29 cellular contexts compared by ENCODE assay signal in genomic region chr6:42527204-42527603, GRCh38. TPM values are rescaled to one million over a fixed set of nuclear protein-coding genes. Genes with fewer than 3 reads are reported as not detected.
DNase-seq lines count a peak whose midpoint lies in the region; ATAC-seq, FAIRE-seq and TF ChIP-seq lines count a peak whose summit lies in the region.
"Had no signal": no experiment of that assay in that cellular context is flagged by ENCODE, and none has a peak within 500 bp of the region (broad histone marks: within the 10 kb centered on the region; RNA-seq: fewer than 3 reads in every experiment).

No MANE protein-coding gene starts in this region.

- no peak for TF ChIP-seq CTCF in HEK293 (tag by site-specific recombination; IDR thresholded peaks at IDR 0.05)
- no peak for TF ChIP-seq CTCF in K562 (IDR thresholded peaks at IDR 0.05 in 2 of 3, conservative IDR thresholded peaks at IDR 0.05 in 1 of 3; ENCODE audit: insufficient read depth in 2 of 3, low read depth in 1 of 3, low read length in 3 of 3)
- TF ChIP-seq CTCF in osteoblast (IDR thresholded peaks at IDR 0.05; ENCODE audit: extremely low read depth, low read depth, low read length) = no peak
- TF ChIP-seq CTCF in omental fat pad (IDR thresholded peaks at IDR 0.05) = no peak

- no peak overlapping the region for H3K4me2 ChIP-seq in K562 (ENCODE audit: insufficient read depth, low read length)
- H3K4me2 ChIP-seq in osteoblast (ENCODE audit: insufficient read depth, low read length) = no peak overlapping the region
- H3K4me2 ChIP-seq: BLaER1 had no signal

- TF ChIP-seq POLR2A in K562 (conservative IDR thresholded peaks at IDR 0.05) = no peak

- ATAC-seq in K562 (no peak), omental fat pad (ENCODE audit: low FRiP score) (no peak), HG02642 (IDR thresholded peaks at IDR 0.05; ENCODE audit: poor library complexity, unreplicated experiment) (no peak)
- ATAC-seq in stimulated activated naive B cell treated with anti-CD40 and anti-IgM and Interleukin-4, amounts not matched to agents 10 μg/mL and 1 μg/mL and 100 μg/mL, for 72 hours (replicated peaks) = no peak
- ATAC-seq: A549, GM12878 had no signal

- no TSS peak for BruUV-seq in K562 (replicated peaks; lab: Mats Ljungman, UMichigan)

- H3K9me1 ChIP-seq in K562 (ENCODE audit: control insufficient read depth, insufficient read depth, low read length) = no peaks in the 10 kb centered on the region

- peaks cover 2 to 5% of the 10 kb centered on the region in 2 donors for H3K4me1 Mint-ChIP-seq in stimulated activated naive B cell treated with anti-CD40 and anti-IgM and Interleukin-4, amounts not matched to agents 10 μg/mL and 1 μg/mL and 100 μg/mL, for 72 hours
- H3K4me1 Mint-ChIP-seq: CD4-positive, CD25-positive, alpha-beta regulatory T cell; CD8-positive, alpha-beta memory T cell had no signal

- H3K4me1 ChIP-seq in HEK293 (ENCODE audit: control insufficient read depth, insufficient read depth, low read length) (no peaks in the 10 kb centered on the region), K562 (replicated peaks in 1 of 2; ENCODE audit: control insufficient read depth in 2 of 2, insufficient read depth in 2 of 2, low read length in 2 of 2) (no peaks in the 10 kb centered on the region; a peak in 1 of 5 replicates), osteoblast (ENCODE audit: insufficient read depth, low read length) (peaks cover 12% of the 10 kb centered on the region)
- H3K4me1 ChIP-seq: A549, BE2C, BLaER1 had no signal

- no peak overlapping the region for H3K27ac Mint-ChIP-seq in stimulated activated naive B cell treated with anti-CD40 and anti-IgM and Interleukin-4, amounts not matched to agents 10 μg/mL and 1 μg/mL and 100 μg/mL, for 72 hours
- H3K27ac Mint-ChIP-seq: CD14-positive monocyte; CD4-positive, alpha-beta memory T cell; CD4-positive, CD25-positive, alpha-beta regulatory T cell; CD8-positive, alpha-beta memory T cell had no signal

- H3K27me3 ChIP-seq in K562 (ENCODE audit: control insufficient read depth in 2 of 2, insufficient read depth in 2 of 2, low read length in 2 of 2) (peaks cover 0 to 8% of the 10 kb centered on the region in 2 experiments; a peak in 3 of 5 replicates), osteoblast (ENCODE audit: insufficient read depth, low read length) (no peaks in the 10 kb centered on the region)
- H3K27me3 ChIP-seq: BE2C, BLaER1 had no signal

- peak; percentile 35 for DNase-seq in NCI-H82 (lab: John Stamatoyannopoulos, UW)
- no peak for DNase-seq in NCI-H82 treated with DMSO at 0.1 percent for 48 hours (lab: John Stamatoyannopoulos, UW; ENCODE audit: unreplicated experiment)
- DNase-seq in K562 (ENCODE audit: extremely low read depth in 1 of 4, low spot score in 3 of 4) = no peak
- DNase-seq in osteoblast (ENCODE audit: insufficient read length, low spot score, missing footprints) = no peak
- DNase-seq in omental fat pad (ENCODE audit: low spot score) = no peak
- no peak for DNase-seq in stimulated activated naive B cell treated with anti-CD40 and anti-IgM and Interleukin-4, amounts not matched to agents 10 μg/mL and 1 μg/mL and 100 μg/mL, for 72 hours
- DNase-seq: ACHN; BE2C; C1 segment of cervical spinal cord; CD4-positive, alpha-beta memory T cell; CD4-positive, CD25-positive, alpha-beta regulatory T cell; CD8-positive, alpha-beta memory T cell; COR-L47; DMS 273 treated with DMSO at 0.1 percent for 48 hours; DMS153; DMS53; DMS79; DND-41; EL; GDM1 had no signal

- intact Hi-C loops in K562 (cut with micrococcal nuclease) = no loop called here

- H3K36me3 ChIP-seq in HEK293 (ENCODE audit: control insufficient read depth in 2 of 2, insufficient read depth in 1 of 2, low read length in 2 of 2) (no peaks in the 10 kb centered on the region), K562 (ENCODE audit: control insufficient read depth, insufficient read depth, low read length) (no peaks in the 10 kb centered on the region), osteoblast (ENCODE audit: insufficient read depth, low read length) (no peaks in the 10 kb centered on the region)
- H3K36me3 ChIP-seq: BE2C, BLaER1 had no signal

- in situ Hi-C loops in K562 (cut with MboI) = loop anchor here (25.0 kb wide), 1 partner anchor 215 kb away; no protein-coding TSS in a partner anchor

- POLR2A ChIA-PET in HEK293 (lab: Yijun Ruan, JAX) (no interaction called here), K562 (lab: Yijun Ruan, JAX) (interaction anchor here (0.6 to 2.8 kb wide), 3 partner anchors 10 to 166 kb away, joined by 3 to 6 read pairs (median 3); no protein-coding TSS in a partner anchor)

- no peak for FAIRE-seq in K562 (lab: Jason Lieb, UNC)
- FAIRE-seq: A549, GM12878, GM12892, GM18507 had no signal

- H3K27ac ChIP-seq in HEK293 (ENCODE audit: extremely low read depth, low read depth, low read length) (no peak overlapping the region), K562 (ENCODE audit: extremely low read depth, low read depth, low read length) (no peak overlapping the region), osteoblast (ENCODE audit: low read depth, low read length) (no peak overlapping the region)
- H3K27ac ChIP-seq: 22Rv1, A549, BLaER1 had no signal

- WGBS in K562 (ENCODE audit: insufficient coverage, low coverage, missing lambda C conversion rate) = 24% methylated on average over 1 of the region's 1 CpG

- H2AFZ ChIP-seq in K562 (ENCODE audit: low read depth, low read length) (no peak overlapping the region), osteoblast (ENCODE audit: low read length) (peak overlapping the region; percentile 15)

- H3K9me3 Mint-ChIP-seq in stimulated activated naive B cell treated with anti-CD40 and anti-IgM and Interleukin-4, amounts not matched to agents 10 μg/mL and 1 μg/mL and 100 μg/mL, for 72 hours = no peaks in the 10 kb centered on the region
- H3K9me3 Mint-ChIP-seq: CD4-positive, alpha-beta memory T cell; CD4-positive, CD25-positive, alpha-beta regulatory T cell; CD8-positive, alpha-beta memory T cell had no signal

- TF ChIP-seq EP300 in K562 (IDR thresholded peaks at IDR 0.05; ENCODE audit: low read length) = no peak

- no peak overlapping the region for H3K4me3 Mint-ChIP-seq in stimulated activated naive B cell treated with anti-CD40 and anti-IgM and Interleukin-4, amounts not matched to agents 10 μg/mL and 1 μg/mL and 100 μg/mL, for 72 hours
- H3K4me3 Mint-ChIP-seq: CD14-positive monocyte; CD4-positive, alpha-beta memory T cell; CD4-positive, CD25-positive, alpha-beta regulatory T cell; CD8-positive, alpha-beta memory T cell had no signal

- H3K36me3 Mint-ChIP-seq in stimulated activated naive B cell treated with anti-CD40 and anti-IgM and Interleukin-4, amounts not matched to agents 10 μg/mL and 1 μg/mL and 100 μg/mL, for 72 hours = no peaks in the 10 kb centered on the region
- H3K36me3 Mint-ChIP-seq: CD14-positive monocyte; CD4-positive, alpha-beta memory T cell; CD4-positive, CD25-positive, alpha-beta regulatory T cell had no signal

- H3K9ac ChIP-seq in K562 (ENCODE audit: insufficient read depth in 1 of 2, low read depth in 2 of 2, low read length in 2 of 2) = no peak overlapping the region
- H3K9ac ChIP-seq: BLaER1 had no signal

- H3K4me3 ChIP-seq in HEK293 (ENCODE audit: low read depth, low read length) (no peak overlapping the region), K562 (no peak overlapping the region), osteoblast (ENCODE audit: insufficient read depth, low read length) (no peak overlapping the region)
- H3K4me3 ChIP-seq: A549, BLaER1, GM12878 had no signal

- TF ChIP-seq RAD21 in K562 (CRISPR knock-in tag; conservative IDR thresholded peaks at IDR 0.05 in 1 of 2, IDR thresholded peaks at IDR 0.05 in 1 of 2) = no peak

- H3K27me3 Mint-ChIP-seq in stimulated activated naive B cell treated with anti-CD40 and anti-IgM and Interleukin-4, amounts not matched to agents 10 μg/mL and 1 μg/mL and 100 μg/mL, for 72 hours = peaks cover 0 to 4% of the 10 kb centered on the region in 2 donors
- H3K27me3 Mint-ChIP-seq: CD4-positive, alpha-beta memory T cell had no signal

- H4K20me1 ChIP-seq in K562 (replicated peaks; ENCODE audit: control insufficient read depth, insufficient read depth, low read length) (no peaks in the 10 kb centered on the region), osteoblast (ENCODE audit: insufficient read depth, low read length) (no peaks in the 10 kb centered on the region)
- H4K20me1 ChIP-seq: BLaER1 had no signal

- H3K79me2 ChIP-seq in K562 (ENCODE audit: control insufficient read depth, insufficient read depth, low read length) = no peaks in the 10 kb centered on the region
- no peaks in the 10 kb centered on the region for H3K79me2 ChIP-seq in osteoblast (ENCODE audit: insufficient read depth, low read length)

- CTCF ChIA-PET in HEK293 (lab: Yijun Ruan, JAX) = interaction anchor here (0.6 kb wide), 1 partner anchor 144 kb away, joined by 3 read pairs; no protein-coding TSS in a partner anchor
- CTCF ChIA-PET in K562 (lab: Yijun Ruan, JAX; ENCODE audit: low intra/inter-chr PET ratio) = no interaction called here

- H3K9me3 ChIP-seq in HEK293 (ENCODE audit: control insufficient read depth, insufficient read depth, low read depth, low read length) (no peaks in the 10 kb centered on the region), K562 (replicated peaks; ENCODE audit: control insufficient read depth, insufficient read depth, low read depth, low read length) (no peaks in the 10 kb centered on the region), osteoblast (ENCODE audit: low read depth, low read length) (no peaks in the 10 kb centered on the region)
- H3K9me3 ChIP-seq: A549, BE2C, BLaER1 had no signal

TF ChIP-seq in K562, 482 proteins besides CTCF, POLR2A, EP300 and RAD21 (continues in another document):
- no peak for TF ChIP-seq RBM17 (IDR thresholded peaks at IDR 0.05; ENCODE audit: borderline replicate concordance, low read depth, low read length)

RNA-seq across cellular contexts. Expression of gene UBR2, which starts 36.6 kb away (rescaled TPM):
- 40.5 and 114 TPM in 2 replicates for total RNA-seq in K562 (2011; cell fraction: chromatin; rRNA removed; ENCODE audit: low replicate concordance)
- total RNA-seq in K562 (2011; cell fraction: nucleolus; rRNA removed) = 20.5 and 25.0 TPM in 2 replicates
- 44.1 and 48.8 TPM in 2 replicates for total RNA-seq in K562 (2011; cell fraction: nucleoplasm; rRNA removed)
- total RNA-seq in K562 (2014; rRNA removed) (23.4 and 26.8 TPM in 2 replicates), K562 (2014; rRNA removed; fragmentation: Illumina TruSeq; extraction: Trizol) (38.9 and 41.3 TPM in 2 replicates), K562 (2015; rRNA removed; fragmentation: Illumina TruSeq; extraction: Trizol) (34.4 and 35.0 TPM in 2 replicates), K562 (2021) (33.5 and 35.3 TPM in 2 replicates), osteoblast (31.5 and 32.1 TPM in 2 replicates), omental fat pad (10 to 100 TPM; 20.8 to 42.9 (median 26.6) TPM)
- polyA plus RNA-seq in K562 (2011; rRNA removed) (29.5 and 35.4 TPM in 2 replicates), K562 (2014; fragmentation: Illumina TruSeq; extraction: Trizol) (17.2 and 21.4 TPM in 2 replicates), K562 (2014; fragmentation: Nextera tagmentation; extraction: Ambion mirVana) (10 to 100 TPM in 1 of 2 experiments, 1 to 10 TPM in 1; 9.1 to 13.1 TPM), K562 (2014; rRNA removed) (14.7 and 16.4 TPM in 2 replicates)
- 8.0 and 17.6 TPM in 2 replicates for polyA plus RNA-seq in K562 (2011; cell fraction: cytosol; rRNA removed)
- polyA plus RNA-seq in K562 (2011; cell fraction: nucleus; rRNA removed) = 19.9 and 29.8 TPM in 2 replicates
- 15.1 and 17.7 TPM in 2 replicates for polyA plus RNA-seq in K562 (2012)
- 106 and 107 TPM in 2 replicates for polyA minus RNA-seq in K562 (2011; rRNA and poly(A)+ RNA removed)
- polyA minus RNA-seq in K562 (2011; cell fraction: cytosol; rRNA and poly(A)+ RNA removed) = 22.6 and 36.3 TPM in 2 replicates
- polyA minus RNA-seq in K562 (2011; cell fraction: nucleus; rRNA and poly(A)+ RNA removed) = 19.1 and 36.5 TPM in 2 replicates
